ENCODE assay signal across 4 cellular contexts in genomic region chr2:134357814-134358213, GRCh38.
TF ChIP-seq lines count a peak whose summit lies in the region.

No MANE protein-coding gene starts in this region.

TF ChIP-seq in HepG2, 621 proteins besides CTCF, POLR2A, EP300 and RAD21 (continues in another document):
- TF ChIP-seq GATAD1 (CRISPR knock-in tag; IDR thresholded peaks at IDR 0.05) (no peak), NCOR1 (IDR thresholded peaks at IDR 0.05; ENCODE audit: borderline replicate concordance, low read length) (no peak), ZNF83 (CRISPR knock-in tag; IDR thresholded peaks at IDR 0.05; ENCODE audit: borderline replicate concordance) (no peak), PTBP1 (IDR thresholded peaks at IDR 0.05; ENCODE audit: low read depth, low read length, poor library complexity, severe bottlenecking) (no peak), NKX3-1 (CRISPR knock-in tag; IDR thresholded peaks at IDR 0.05) (no peak), HNRNPL (IDR thresholded peaks at IDR 0.05; ENCODE audit: low read depth, low read length) (no peak), MAFF (IDR thresholded peaks at IDR 0.05; ENCODE audit: low read depth, low read length) (peak; percentile 61), ZNF704 (CRISPR knock-in tag; IDR thresholded peaks at IDR 0.05; ENCODE audit: borderline replicate concordance) (no peak), ZIK1 (CRISPR knock-in tag; IDR thresholded peaks at IDR 0.05; ENCODE audit: borderline replicate concordance, low read depth) (no peak), SALL1 (CRISPR knock-in tag; IDR thresholded peaks at IDR 0.05) (no peak), MAFK (conservative IDR thresholded peaks at IDR 0.05 in 1 of 2, IDR thresholded peaks at IDR 0.05 in 1 of 2; ENCODE audit: low read length in 2 of 2) (peak; percentile 53 to 72)

TF ChIP-seq in A549, 52 proteins besides CTCF, POLR2A, EP300 and RAD21:
- TF ChIP-seq BHLHE40 (IDR thresholded peaks at IDR 0.05; ENCODE audit: low read depth, low read length): no peak
- peak; percentile 12 for TF ChIP-seq MAFK (IDR thresholded peaks at IDR 0.05; ENCODE audit: partially characterized antibody)
- TF ChIP-seq RCOR1 (IDR thresholded peaks at IDR 0.05; ENCODE audit: low read depth, low read length): no peak
- TF ChIP-seq ZSCAN20 (CRISPR knock-in tag; IDR thresholded peaks at IDR 0.05): no peak

TF ChIP-seq in IMR-90, 13 proteins besides CTCF, POLR2A, EP300 and RAD21:
- TF ChIP-seq CHD1 (IDR thresholded peaks at IDR 0.05; ENCODE audit: low read depth, low read length) (no peak), MAFK (IDR thresholded peaks at IDR 0.05; ENCODE audit: low read depth, low read length) (peak; percentile 19; the same call in 1 of the 2 replicates), SMC3 (IDR thresholded peaks at IDR 0.05; ENCODE audit: low read depth, low read length) (no peak), ELK1 (IDR thresholded peaks at IDR 0.05; ENCODE audit: borderline replicate concordance, low read depth, low read length) (no peak), BHLHE40 (IDR thresholded peaks at IDR 0.05; ENCODE audit: low read depth, low read length) (no peak)
TF ChIP-seq in IMR-90: peak in this region for 1.

TF ChIP-seq in K562, 482 proteins besides CTCF, POLR2A, EP300 and RAD21:
- TF ChIP-seq ZNF316 (IDR thresholded peaks at IDR 0.05) (peak; percentile 42; the same call in 1 of the 2 replicates), L3MBTL2 (IDR thresholded peaks at IDR 0.05) (no peak), RB1 (IDR thresholded peaks at IDR 0.05; ENCODE audit: low read depth) (no peak), HMGXB4 (CRISPR knock-in tag; IDR thresholded peaks at IDR 0.05) (no peak), ZNF592 (IDR thresholded peaks at IDR 0.05) (no peak), GATAD2A (IDR thresholded peaks at IDR 0.05) (no peak)
TF ChIP-seq in K562: peak in this region for 1.
